Comparison of ENCODE assay signal across 19 cellular contexts in genomic region chr10:73989594-73990142, GRCh38. TPM values are rescaled to one million over a fixed set of nuclear protein-coding genes. Genes with fewer than 3 reads are reported as not detected.
A peak's percentile ranks its signal among the peaks of the same experiment; 100 is the strongest.
DNase-seq lines count a peak whose midpoint lies in the region; ATAC-seq, FAIRE-seq and TF ChIP-seq lines count a peak whose summit lies in the region.
"Had no signal": no experiment of that assay in that cellular context is flagged by ENCODE, and none has a peak within 500 bp of the region (broad histone marks: within the 10 kb centered on the region; RNA-seq: fewer than 3 reads in every experiment).

No MANE protein-coding gene starts in this region.

- intact Hi-C loops in Panc1 (cut with micrococcal nuclease; ENCODE audit: unreplicated experiment), result no loop called here

- H3K9me3 Mint-ChIP-seq in stimulated activated naive B cell treated with anti-CD40 and anti-IgM and Interleukin-4, amounts not matched to agents 10 μg/mL and 1 μg/mL and 100 μg/mL, for 72 hours, result no peaks in the 10 kb centered on the region
- H3K9me3 Mint-ChIP-seq: CD8-positive, alpha-beta T cell; H9 had no signal

- ATAC-seq in Panc1 (no peak), GM19324 (IDR thresholded peaks at IDR 0.05; ENCODE audit: low FRiP score, unreplicated experiment) (no peak), HG02610 (IDR thresholded peaks at IDR 0.05; ENCODE audit: unreplicated experiment) (no peak)
- no peak for ATAC-seq in stimulated activated naive B cell treated with anti-CD40 and anti-IgM and Interleukin-4, amounts not matched to agents 10 μg/mL and 1 μg/mL and 100 μg/mL, for 72 hours (replicated peaks)
- ATAC-seq: CD8-positive, alpha-beta T cell had no signal

- H3K27me3 ChIP-seq in Panc1 (ENCODE audit: control insufficient read depth, insufficient read depth, low read length), result no peaks in the 10 kb centered on the region
- H3K27me3 ChIP-seq: Peyer's patch had no signal

- FAIRE-seq in G401.6 (lab: Jason Lieb, UNC), result peak; percentile 42
- FAIRE-seq: GM12892, GM18507 had no signal

- H3K9me3 ChIP-seq in Panc1 (ENCODE audit: control insufficient read depth, insufficient read depth, low read depth, low read length), result no peaks in the 10 kb centered on the region
- H3K9me3 ChIP-seq: Peyer's patch had no signal

- peaks cover 18 to 37% of the 10 kb centered on the region in 2 donors for H3K4me1 Mint-ChIP-seq in stimulated activated naive B cell treated with anti-CD40 and anti-IgM and Interleukin-4, amounts not matched to agents 10 μg/mL and 1 μg/mL and 100 μg/mL, for 72 hours

- no peak overlapping the region for H3K4me3 Mint-ChIP-seq in stimulated activated naive B cell treated with anti-CD40 and anti-IgM and Interleukin-4, amounts not matched to agents 10 μg/mL and 1 μg/mL and 100 μg/mL, for 72 hours
- H3K4me3 Mint-ChIP-seq: CD8-positive, alpha-beta T cell; H9 had no signal

- H3K27ac ChIP-seq in Panc1 (ENCODE audit: low read length), result peak overlapping the region; percentile 21; the same call in 1 of the 2 replicates
- H3K27ac ChIP-seq: Peyer's patch had no signal

- POLR2A ChIA-PET in Panc1 (lab: Charles Lee), result no interaction called here

- in situ Hi-C loops in Panc1 (cut with HindIII; ENCODE audit: low pct_unique_long_range_greater_than_20kb, low sequenced_read_pairs), result no loop called here

- no peak for TF ChIP-seq POLR2A in erythroblast (IDR thresholded peaks at IDR 0.05; ENCODE audit: low read length)

- DNase-seq in Panc1 (ENCODE audit: low read depth, low spot score) (no peak), erythroblast (lab: John Stamatoyannopoulos, UW) (peak; percentile 15 to 50)
- DNase-seq in stimulated activated naive B cell treated with anti-CD40 and anti-IgM and Interleukin-4, amounts not matched to agents 10 μg/mL and 1 μg/mL and 100 μg/mL, for 72 hours, result no peak
- no peak for DNase-seq in stimulated activated CD4-positive, alpha-beta T cell treated with anti-CD3 and anti-CD28 coated beads, Interleukin-4, amount 100 ng/mL, for 4 hours
- DNase-seq: Calu3; CD8-positive, alpha-beta T cell; DMS153; H9; NCI-H1105; NCI-H146; NCI-H2029; NCI-H2227 treated with DMSO at 0.1 percent for 48 hours; NCI-H510A; Peyer's patch had no signal

- BruUV-seq in Panc1 (replicated peaks; lab: Mats Ljungman, UMichigan), result no TSS peak

- H3K27me3 Mint-ChIP-seq in stimulated activated naive B cell treated with anti-CD40 and anti-IgM and Interleukin-4, amounts not matched to agents 10 μg/mL and 1 μg/mL and 100 μg/mL, for 72 hours, result no peaks in the 10 kb centered on the region

- peaks cover 7% of the 10 kb centered on the region for H3K4me1 ChIP-seq in Panc1 (ENCODE audit: control insufficient read depth, insufficient read depth, low read length)
- H3K4me1 ChIP-seq: Peyer's patch had no signal

- CTCF ChIA-PET in Panc1 (lab: Charles Lee), result no interaction called here

- no peak overlapping the region for H3K4me3 ChIP-seq in Panc1 (ENCODE audit: low read depth in 2 of 2, low read length in 2 of 2)
- H3K4me3 ChIP-seq: Peyer's patch had no signal

- no peaks in the 10 kb centered on the region for H3K36me3 ChIP-seq in Panc1 (ENCODE audit: control insufficient read depth, insufficient read depth, low read length)
- H3K36me3 ChIP-seq: Peyer's patch had no signal

- TF ChIP-seq CTCF in Panc1 (IDR thresholded peaks at IDR 0.05), result no peak

- H3K36me3 Mint-ChIP-seq in stimulated activated naive B cell treated with anti-CD40 and anti-IgM and Interleukin-4, amounts not matched to agents 10 μg/mL and 1 μg/mL and 100 μg/mL, for 72 hours, result no peaks in the 10 kb centered on the region
- H3K36me3 Mint-ChIP-seq: CD8-positive, alpha-beta T cell had no signal

- H3K27ac Mint-ChIP-seq in stimulated activated naive B cell treated with anti-CD40 and anti-IgM and Interleukin-4, amounts not matched to agents 10 μg/mL and 1 μg/mL and 100 μg/mL, for 72 hours, result peak overlapping the region; percentile 73
- H3K27ac Mint-ChIP-seq: CD8-positive, alpha-beta T cell; H9 had no signal

RNA-seq across cellular contexts. Expression of gene VCL, which starts 8.2 kb away (rescaled TPM):
- total RNA-seq in Panc1 (2021; ENCODE audit: unreplicated experiment), result 495 TPM
- 227 TPM for polyA plus RNA-seq in Panc1 (2012; ENCODE audit: insufficient read length)

Comparison
In these comparisons a context has a peak if more than half of its experiments do, and no peak if none do; other contexts are left out.
1. DNase-seq: peak in erythroblast (2 of 2); none in Panc1 (single experiment), stimulated activated naive B cell treated with anti-CD40 and anti-IgM and Interleukin-4, amounts not matched to agents 10 μg/mL and 1 μg/mL and 100 μg/mL, for 72 hours (single experiment) and stimulated activated CD4-positive, alpha-beta T cell treated with anti-CD3 and anti-CD28 coated beads, Interleukin-4, amount 100 ng/mL, for 4 hours (0 of 2).